ENCODE assay signal across 23 cellular contexts in the genomic region with DNA sequence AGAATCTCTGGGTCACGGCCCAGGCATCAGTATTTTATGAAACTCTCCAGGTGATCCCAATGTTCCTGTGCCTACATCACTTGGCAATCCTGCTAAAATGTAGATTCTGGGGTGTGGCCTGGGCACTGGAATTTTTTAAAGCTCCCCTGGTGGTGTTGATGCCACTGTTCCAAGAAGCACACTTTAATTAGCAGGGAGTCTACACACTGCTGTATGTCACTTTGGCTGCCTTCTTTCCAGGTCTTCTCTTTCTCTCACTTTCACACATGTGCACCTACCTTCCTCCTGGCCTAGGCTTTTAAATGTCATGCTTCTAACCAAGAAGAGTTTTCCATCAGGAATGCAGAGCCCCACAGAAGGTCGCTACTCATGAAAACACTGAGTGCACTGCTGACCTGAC.
"Had no signal": no experiment of that assay in that cellular context is flagged by ENCODE, and none has a peak within 500 bp of the region (broad histone marks: within the 10 kb centered on the region; RNA-seq: fewer than 3 reads in every experiment).

No MANE protein-coding gene starts in this region.

- H3K36me3 ChIP-seq: colonic mucosa, esophagus squamous epithelium, gastrocnemius medialis, heart right ventricle, lower lobe of right lung had no signal

- H3K27ac ChIP-seq: colonic mucosa, dorsolateral prefrontal cortex, esophagus squamous epithelium, gastrocnemius medialis, heart right ventricle, lower lobe of right lung had no signal

- DNase-seq: cerebellar nuclear complex; colonic mucosa; dermis blood vessel endothelial cell; dorsolateral prefrontal cortex; effector CD4-positive, alpha-beta T cell; effector memory CD4-positive, alpha-beta T cell; esophagus squamous epithelium; foreskin fibroblast; foreskin melanocyte; gastrocnemius medialis; glutamatergic neuron; head of caudate nucleus; heart right ventricle; hippocampal formation; kidney; kidney glomerular epithelial cell; left colon; left ventricle myocardium superior; lower lobe of right lung; mesenchymal stem cell; mucosa of descending colon had no signal

- H3K27me3 ChIP-seq: colonic mucosa, esophagus squamous epithelium, gastrocnemius medialis, heart right ventricle had no signal

- H3K27ac Mint-ChIP-seq: mesothelial cell of epicardium had no signal

- H3K9me3 ChIP-seq: colonic mucosa, esophagus squamous epithelium, gastrocnemius medialis, lower lobe of right lung, mucosa of descending colon had no signal

- ATAC-seq: gastrocnemius medialis, heart right ventricle, left colon, left lobe of liver, left ventricle myocardium superior, lower lobe of right lung, mucosa of descending colon had no signal

- H3K4me3 ChIP-seq: colonic mucosa, dorsolateral prefrontal cortex, esophagus squamous epithelium, gastrocnemius medialis, heart right ventricle, lower lobe of right lung, mucosa of descending colon had no signal

- H3K4me3 Mint-ChIP-seq: mesothelial cell of epicardium had no signal

- H3K4me1 ChIP-seq: colonic mucosa, esophagus squamous epithelium, gastrocnemius medialis, heart right ventricle, lower lobe of right lung had no signal
